8 cellular contexts compared by ENCODE assay signal in genomic region chr12:7131502-7131866, GRCh38. TPM values are rescaled to one million over a fixed set of nuclear protein-coding genes. Genes with fewer than 3 reads are reported as not detected.
A peak's percentile ranks its signal among the peaks of the same experiment; 100 is the strongest.
DNase-seq lines count a peak whose midpoint lies in the region; ATAC-seq and TF ChIP-seq lines count a peak whose summit lies in the region.

No MANE protein-coding gene starts in this region.

- no peak for DNase-seq in GM12864 (ENCODE audit: low read depth)
- no peak for DNase-seq in NT2/D1 (ENCODE audit: low read depth, low spot score)
- DNase-seq in coronary artery (ENCODE audit: low spot score): no peak
- DNase-seq in osteoblast (ENCODE audit: insufficient read length, low spot score, missing footprints): no peak
- DNase-seq in effector CD4-positive, alpha-beta T cell: no peak
- DNase-seq in head of caudate nucleus: no peak
- no peak for DNase-seq in SHP77 (lab: John Stamatoyannopoulos, UW)

- H3K4me3 ChIP-seq in GM12864 (ENCODE audit: low read depth, low read length): peak overlapping the region; percentile 67
- H3K4me3 ChIP-seq in NT2/D1 (ENCODE audit: insufficient read length, low read depth): peak overlapping the region; percentile 89
- peak overlapping the region; percentile 86 for H3K4me3 ChIP-seq in coronary artery
- H3K4me3 ChIP-seq in osteoblast (ENCODE audit: insufficient read depth, low read length): peak overlapping the region; percentile 77

- ATAC-seq in HG03442 (IDR thresholded peaks at IDR 0.05; ENCODE audit: unreplicated experiment): no peak

- H3K79me2 ChIP-seq in osteoblast (ENCODE audit: insufficient read depth, low read length): no peaks in the 10 kb centered on the region

- peak overlapping the region; percentile 87 for H3K4me2 ChIP-seq in osteoblast (ENCODE audit: insufficient read depth, low read length)

- H2AFZ ChIP-seq in osteoblast (ENCODE audit: low read length): peak overlapping the region; percentile 61

- H4K20me1 ChIP-seq in osteoblast (ENCODE audit: insufficient read depth, low read length): no peaks in the 10 kb centered on the region

- TF ChIP-seq CTCF in GM12864 (IDR thresholded peaks at IDR 0.05; ENCODE audit: low read depth, low read length, missing control alignments) (no peak), coronary artery (IDR thresholded peaks at IDR 0.05) (no peak), osteoblast (IDR thresholded peaks at IDR 0.05; ENCODE audit: extremely low read depth, low read depth, low read length) (no peak)

- H3K9ac ChIP-seq in NT2/D1 (ENCODE audit: insufficient read length, low read depth): peak overlapping the region; percentile 88

- peaks cover 26% of the 10 kb centered on the region for H3K27me3 ChIP-seq in NT2/D1 (ENCODE audit: insufficient read depth, insufficient read length)
- peaks cover 8% of the 10 kb centered on the region for H3K27me3 ChIP-seq in osteoblast (ENCODE audit: insufficient read depth, low read length)

- peak overlapping the region in 1 of 2 donors; percentile 31 for H3K27ac ChIP-seq in coronary artery
- H3K27ac ChIP-seq in osteoblast (ENCODE audit: low read depth, low read length): no peak overlapping the region

- no peaks in the 10 kb centered on the region for H3K9me3 ChIP-seq in NT2/D1 (ENCODE audit: insufficient read depth, low read length)
- H3K9me3 ChIP-seq in osteoblast (ENCODE audit: low read depth, low read length): no peaks in the 10 kb centered on the region

- H3K4me1 ChIP-seq in NT2/D1 (ENCODE audit: insufficient read depth, insufficient read length) (peaks cover 22% of the 10 kb centered on the region), osteoblast (ENCODE audit: insufficient read depth, low read length) (peaks cover 17% of the 10 kb centered on the region)

- intact Hi-C loops in head of caudate nucleus (cut with DNase I): no loop called here

- H3K36me3 ChIP-seq in NT2/D1 (ENCODE audit: insufficient read depth, insufficient read length, low read length) (peaks cover 36% of the 10 kb centered on the region), osteoblast (ENCODE audit: insufficient read depth, low read length) (peaks cover 12% of the 10 kb centered on the region)

RNA-seq across cellular contexts. Expression of gene CLSTN3, which starts 1.3 kb away (rescaled TPM):
- 6.2 and 7.6 TPM in 2 replicates for total RNA-seq in osteoblast

RNA-seq across cellular contexts. Expression of gene RBP5, which starts 2.8 kb away (rescaled TPM):
- total RNA-seq in osteoblast: not detected in 2 replicates

RNA-seq across cellular contexts. Expression of gene C1RL, which starts 22.5 kb away (rescaled TPM):
- 63.7 and 67.5 TPM in 2 replicates for total RNA-seq in osteoblast

RNA-seq across cellular contexts. Expression of gene C1R, which starts 39.2 kb away (rescaled TPM):
- total RNA-seq in osteoblast: 313 and 330 TPM in 2 replicates

RNA-seq across cellular contexts. Expression of gene PEX5, which starts 58.0 kb away (rescaled TPM):
- total RNA-seq in osteoblast: 35.7 and 48.5 TPM in 2 replicates
